ENCODE assay signal across 17 cellular contexts in genomic region chr14:58215191-58215914, GRCh38. TPM values are rescaled to one million over a fixed set of nuclear protein-coding genes. Genes with fewer than 3 reads are reported as not detected.
DNase-seq lines count a peak whose midpoint lies in the region; ATAC-seq and TF ChIP-seq lines count a peak whose summit lies in the region.
"Had no signal": no experiment of that assay in that cellular context is flagged by ENCODE, and none has a peak within 500 bp of the region (broad histone marks: within the 10 kb centered on the region; RNA-seq: fewer than 3 reads in every experiment).

No MANE protein-coding gene starts in this region.

- H3K27me3 Mint-ChIP-seq in activated CD4-positive, alpha-beta T cell treated with anti-CD3 and anti-CD28 coated beads, Interleukin-2, amount 10 ng/mL, durations not matched to agents 24 days and 14 days: no peaks in the 10 kb centered on the region
- no peaks in the 10 kb centered on the region for H3K27me3 Mint-ChIP-seq in activated T-helper 17 cell treated with anti-CD3 and anti-CD28 coated beads, Interleukin-2, amount 50 U/mL, for 72 hours
- H3K27me3 Mint-ChIP-seq in naive thymus-derived CD8-positive, alpha-beta T cell: no peaks in the 10 kb centered on the region

- H3K4me3 Mint-ChIP-seq in activated CD4-positive, alpha-beta T cell treated with anti-CD3 and anti-CD28 coated beads, Interleukin-2, amount 10 ng/mL, durations not matched to agents 24 days and 14 days: no peak overlapping the region
- H3K4me3 Mint-ChIP-seq in activated T-helper 17 cell treated with anti-CD3 and anti-CD28 coated beads, Interleukin-2, amount 50 U/mL, for 72 hours: no peak overlapping the region
- no peak overlapping the region for H3K4me3 Mint-ChIP-seq in naive thymus-derived CD8-positive, alpha-beta T cell
- H3K4me3 Mint-ChIP-seq: CD14-positive monocyte had no signal

- no peak for DNase-seq in activated CD4-positive, alpha-beta T cell treated with anti-CD3 and anti-CD28 coated beads, Interleukin-2, amount 10 ng/mL, durations not matched to agents 24 days and 14 days
- DNase-seq in activated CD4-positive, alpha-beta T cell treated with anti-CD3 and anti-CD28 coated beads, Interleukin-2, amount 50 U/mL, for 1 hour: no peak
- DNase-seq in KBM-7 (peak; percentile 29), erythroblast (lab: John Stamatoyannopoulos, UW) (peak; percentile 21 to 56)
- DNase-seq in naive thymus-derived CD8-positive, alpha-beta T cell: no peak
- no peak for DNase-seq in stimulated activated CD4-positive, alpha-beta T cell treated with anti-CD3 and anti-CD28 coated beads, Interleukin-2, amount 100 ng/mL, for 24 hours
- DNase-seq: 8988T; DMS79 treated with DMSO at 0.1 percent for 48 hours; NCI-H1105; NCI-H2081; NCI-H2171 treated with DMSO at 0.1 percent for 48 hours; NCI-H510A; NCI-H748 treated with DMSO at 0.1 percent for 48 hours; NK-92 treated with Interleukin-12 subunit alpha and Interleukin-12 subunit beta, amount 100 ng/mL, for 24 hours had no signal

- H3K4me1 Mint-ChIP-seq in activated CD4-positive, alpha-beta T cell treated with anti-CD3 and anti-CD28 coated beads, Interleukin-2, amount 10 ng/mL, durations not matched to agents 24 days and 14 days: peaks cover 3% of the 10 kb centered on the region
- peaks cover 8% of the 10 kb centered on the region for H3K4me1 Mint-ChIP-seq in activated T-helper 17 cell treated with anti-CD3 and anti-CD28 coated beads, Interleukin-2, amount 50 U/mL, for 72 hours
- peaks cover 0 to 5% (median 0%) of the 10 kb centered on the region in 4 donors for H3K4me1 Mint-ChIP-seq in naive thymus-derived CD8-positive, alpha-beta T cell
- H3K4me1 Mint-ChIP-seq: CD14-positive monocyte had no signal

- peak overlapping the region; percentile 39 for H3K27ac Mint-ChIP-seq in activated CD4-positive, alpha-beta T cell treated with anti-CD3 and anti-CD28 coated beads, Interleukin-2, amount 10 ng/mL, durations not matched to agents 24 days and 14 days
- H3K27ac Mint-ChIP-seq in activated T-helper 17 cell treated with anti-CD3 and anti-CD28 coated beads, Interleukin-2, amount 50 U/mL, for 72 hours: peak overlapping the region; percentile 55
- peak overlapping the region in 2 of 10 donors; percentile 15 to 34 for H3K27ac Mint-ChIP-seq in naive thymus-derived CD8-positive, alpha-beta T cell

- intact Hi-C loops in activated CD4-positive, alpha-beta T cell treated with anti-CD3 and anti-CD28 coated beads, Interleukin-2, amount 10 ng/mL, durations not matched to agents 24 days and 14 days (cut with micrococcal nuclease): no loop called here

- in situ Hi-C loops in KBM-7 (cut with MboI; ENCODE audit: low pct_unique_long_range_greater_than_20kb, low sequenced_read_pairs): no loop called here

- H3K9me3 Mint-ChIP-seq in activated CD4-positive, alpha-beta T cell treated with anti-CD3 and anti-CD28 coated beads, Interleukin-2, amount 10 ng/mL, durations not matched to agents 24 days and 14 days: no peaks in the 10 kb centered on the region
- H3K9me3 Mint-ChIP-seq in activated T-helper 17 cell treated with anti-CD3 and anti-CD28 coated beads, Interleukin-2, amount 50 U/mL, for 72 hours: no peaks in the 10 kb centered on the region
- H3K9me3 Mint-ChIP-seq in naive thymus-derived CD8-positive, alpha-beta T cell: peaks cover 0 to 4% (median 0%) of the 10 kb centered on the region in 9 donors
- H3K9me3 Mint-ChIP-seq: CD14-positive monocyte had no signal

- peak; percentile 16 for ATAC-seq in activated T-helper 17 cell treated with anti-CD3 and anti-CD28 coated beads, Interleukin-2, amount 50 U/mL, for 72 hours (replicated peaks)
- ATAC-seq in naive thymus-derived CD8-positive, alpha-beta T cell: no peak
- no peak for ATAC-seq in HG03108 (IDR thresholded peaks at IDR 0.05; ENCODE audit: unreplicated experiment)

- TF ChIP-seq POLR2A in erythroblast (IDR thresholded peaks at IDR 0.05; ENCODE audit: low read length): no peak

- POLR2A ChIA-PET in naive thymus-derived CD8-positive, alpha-beta T cell (lab: Charles Lee): no interaction called here

- peaks cover 23% of the 10 kb centered on the region for H3K36me3 Mint-ChIP-seq in activated CD4-positive, alpha-beta T cell treated with anti-CD3 and anti-CD28 coated beads, Interleukin-2, amount 10 ng/mL, durations not matched to agents 24 days and 14 days (ENCODE audit: low read depth)
- H3K36me3 Mint-ChIP-seq in activated T-helper 17 cell treated with anti-CD3 and anti-CD28 coated beads, Interleukin-2, amount 50 U/mL, for 72 hours (ENCODE audit: low read depth): peaks cover 72% of the 10 kb centered on the region
- H3K36me3 Mint-ChIP-seq in naive thymus-derived CD8-positive, alpha-beta T cell: peaks cover 9 to 59% (median 18%) of the 10 kb centered on the region in 3 donors

RNA-seq across cellular contexts. Expression of gene ACTR10, which starts 15.4 kb away (rescaled TPM):
- 38.7 and 40.5 TPM in 2 replicates for total RNA-seq in activated CD4-positive, alpha-beta T cell treated with anti-CD3 and anti-CD28 coated beads, Interleukin-2, amount 10 ng/mL, durations not matched to agents 24 days and 14 days
- total RNA-seq in activated T-helper 17 cell treated with anti-CD3 and anti-CD28 coated beads, Interleukin-2, amount 50 U/mL, for 72 hours: 10 to 100 TPM; 33.4 to 37.0 TPM
- total RNA-seq in naive thymus-derived CD8-positive, alpha-beta T cell: 10 to 100 TPM; 54.9 to 69.5 TPM
- 10 to 100 TPM; 80.3 to 87.2 (median 84.7) TPM for polyA plus RNA-seq in naive thymus-derived CD8-positive, alpha-beta T cell

RNA-seq across cellular contexts. Expression of gene PSMA3, which starts 29.3 kb away (rescaled TPM):
- total RNA-seq in activated CD4-positive, alpha-beta T cell treated with anti-CD3 and anti-CD28 coated beads, Interleukin-2, amount 10 ng/mL, durations not matched to agents 24 days and 14 days: 474 and 479 TPM in 2 replicates
- total RNA-seq in activated T-helper 17 cell treated with anti-CD3 and anti-CD28 coated beads, Interleukin-2, amount 50 U/mL, for 72 hours: 100 to 1,000 TPM; 190 to 352 TPM
- 100 to 1,000 TPM; 136 to 140 TPM for total RNA-seq in naive thymus-derived CD8-positive, alpha-beta T cell
- polyA plus RNA-seq in naive thymus-derived CD8-positive, alpha-beta T cell: 100 to 1,000 TPM; 135 to 144 (median 142) TPM

Comparison
In these comparisons a context has a peak if more than half of its experiments do, and no peak if none do; other contexts are left out.
1. DNase-seq: peak in KBM-7 (single experiment) and erythroblast (2 of 2); none in activated CD4-positive, alpha-beta T cell treated with anti-CD3 and anti-CD28 coated beads, Interleukin-2, amount 10 ng/mL, durations not matched to agents 24 days and 14 days (single experiment), activated CD4-positive, alpha-beta T cell treated with anti-CD3 and anti-CD28 coated beads, Interleukin-2, amount 50 U/mL, for 1 hour (single experiment), naive thymus-derived CD8-positive, alpha-beta T cell (0 of 10) and stimulated activated CD4-positive, alpha-beta T cell treated with anti-CD3 and anti-CD28 coated beads, Interleukin-2, amount 100 ng/mL, for 24 hours (0 of 2).